Comparison of ENCODE assay signal across 8 cellular contexts in the genomic region with DNA sequence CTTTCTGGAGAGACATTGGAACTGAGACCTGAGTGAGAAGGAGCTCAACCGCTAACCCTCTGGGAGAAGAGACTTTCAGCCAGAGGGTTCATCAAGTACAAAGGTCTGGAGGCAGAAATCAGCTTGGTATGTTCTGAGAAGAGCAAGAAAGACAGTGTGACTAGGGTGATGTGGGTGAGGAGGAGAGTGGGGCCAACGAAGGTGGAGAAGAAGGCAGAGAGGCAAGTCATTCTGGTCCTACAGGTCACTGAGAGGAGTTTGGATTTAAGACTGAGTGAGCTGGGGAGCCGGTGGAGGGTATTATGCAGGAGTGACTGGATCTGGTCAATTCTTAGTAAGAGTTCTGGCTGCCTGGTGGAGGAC. TPM values are rescaled to one million over a fixed set of nuclear protein-coding genes. Genes with fewer than 3 reads are reported as not detected.
A peak's percentile ranks its signal among the peaks of the same experiment; 100 is the strongest.
DNase-seq lines count a peak whose midpoint lies in the region; ATAC-seq lines count a peak whose summit lies in the region.

No MANE protein-coding gene starts in this region.

- no peaks in the 10 kb centered on the region for H3K36me3 ChIP-seq in subcutaneous abdominal adipose tissue (ENCODE audit: control insufficient read depth in 5 of 5, insufficient read depth in 5 of 5, low read length in 5 of 5)

- H3K27ac Mint-ChIP-seq in T-helper 1 cell treated with Interleukin-12 subunit alpha and Interleukin-12 subunit beta and Interleukin-4 antibody, amounts not matched to agents 30 μg/mL and 1 μg/mL, for 36 hours: peak overlapping the region; percentile 75
- peak overlapping the region; percentile 92 to 93 for H3K27ac Mint-ChIP-seq in activated naive CD4-positive, alpha-beta T cell treated with anti-CD3 and anti-CD28 coated beads, Interleukin-2, amount 50 U/mL, for 72 hours

- H3K27ac ChIP-seq in subcutaneous abdominal adipose tissue (ENCODE audit: low read depth, low read length): peak overlapping the region; percentile 46

- H3K27me3 ChIP-seq in subcutaneous abdominal adipose tissue (ENCODE audit: control insufficient read depth in 5 of 5, insufficient read depth in 4 of 5, low read length in 5 of 5): no peaks in the 10 kb centered on the region

- peak overlapping the region in 2 of 5 donors; percentile 30 to 46 for H3K9ac ChIP-seq in subcutaneous abdominal adipose tissue (ENCODE audit: low read length in 5 of 5)

- peaks cover 6% of the 10 kb centered on the region for H3K9me3 Mint-ChIP-seq in T-helper 1 cell treated with Interleukin-12 subunit alpha and Interleukin-12 subunit beta and Interleukin-4 antibody, amounts not matched to agents 30 μg/mL and 1 μg/mL, for 36 hours
- peaks cover 5 to 13% of the 10 kb centered on the region in 2 donors for H3K9me3 Mint-ChIP-seq in activated naive CD4-positive, alpha-beta T cell treated with anti-CD3 and anti-CD28 coated beads, Interleukin-2, amount 50 U/mL, for 72 hours

- ATAC-seq in activated naive CD4-positive, alpha-beta T cell treated with anti-CD3 and anti-CD28 coated beads, Interleukin-2, amount 50 U/mL, for 72 hours: peak; percentile 49 to 58

- peaks cover 45% of the 10 kb centered on the region for H3K4me1 Mint-ChIP-seq in T-helper 1 cell treated with Interleukin-12 subunit alpha and Interleukin-12 subunit beta and Interleukin-4 antibody, amounts not matched to agents 30 μg/mL and 1 μg/mL, for 36 hours (ENCODE audit: low read depth)

- peaks cover 5% of the 10 kb centered on the region for H3K36me3 Mint-ChIP-seq in T-helper 1 cell treated with Interleukin-12 subunit alpha and Interleukin-12 subunit beta and Interleukin-4 antibody, amounts not matched to agents 30 μg/mL and 1 μg/mL, for 36 hours (ENCODE audit: low read depth)
- H3K36me3 Mint-ChIP-seq in activated naive CD4-positive, alpha-beta T cell treated with anti-CD3 and anti-CD28 coated beads, Interleukin-2, amount 50 U/mL, for 72 hours: peaks cover 8 to 15% of the 10 kb centered on the region in 2 donors

- peak overlapping the region; percentile 47 to 66 (median 57) for H3K4me3 ChIP-seq in subcutaneous abdominal adipose tissue (ENCODE audit: low read depth in 1 of 5, low read length in 5 of 5)

- no peak for DNase-seq in T-helper 1 cell
- DNase-seq in activated naive CD4-positive, alpha-beta T cell treated with anti-CD3 and anti-CD28 coated beads, Interleukin-2, amount 50 U/mL, for 72 hours (ENCODE audit: low spot score in 2 of 2): no peak
- peak; percentile 51 for DNase-seq in islet precursor cell
- no peak for DNase-seq in activated gamma-delta T cell (lab: John Stamatoyannopoulos, UW)
- no peak for DNase-seq in NCI-H226
- DNase-seq in DMS 273 (lab: John Stamatoyannopoulos, UW; ENCODE audit: unreplicated experiment): no peak

- H3K9me3 ChIP-seq in subcutaneous abdominal adipose tissue (ENCODE audit: control insufficient read depth in 5 of 5, low read length in 5 of 5): no peaks in the 10 kb centered on the region

- peak overlapping the region; percentile 87 for H3K4me3 Mint-ChIP-seq in T-helper 1 cell treated with Interleukin-12 subunit alpha and Interleukin-12 subunit beta and Interleukin-4 antibody, amounts not matched to agents 30 μg/mL and 1 μg/mL, for 36 hours

- H3K4me1 ChIP-seq in subcutaneous abdominal adipose tissue (ENCODE audit: control insufficient read depth in 5 of 5, insufficient read depth in 5 of 5, low read length in 5 of 5): peaks cover 15 to 45% (median 36%) of the 10 kb centered on the region in 5 donors

- no peaks in the 10 kb centered on the region for H3K27me3 Mint-ChIP-seq in T-helper 1 cell treated with Interleukin-12 subunit alpha and Interleukin-12 subunit beta and Interleukin-4 antibody, amounts not matched to agents 30 μg/mL and 1 μg/mL, for 36 hours (ENCODE audit: low read depth)

RNA-seq across cellular contexts. Expression of a gene that starts 12.2 kb away (rescaled TPM):
- 1 to 10 TPM in 1 of 2 donors, under 1 TPM in 1; 0.14 to 4.1 TPM for total RNA-seq in activated naive CD4-positive, alpha-beta T cell treated with anti-CD3 and anti-CD28 coated beads, Interleukin-2, amount 50 U/mL, for 72 hours

RNA-seq across cellular contexts. Expression of a gene that starts 26.8 kb away (rescaled TPM):
- total RNA-seq in activated naive CD4-positive, alpha-beta T cell treated with anti-CD3 and anti-CD28 coated beads, Interleukin-2, amount 50 U/mL, for 72 hours: 10 to 100 TPM; 72.9 to 87.1 TPM
